In genomic region chr2:46268986-46269385, GRCh38 we compare ENCODE assay signal across 24 cellular contexts. TPM values are rescaled to one million over a fixed set of nuclear protein-coding genes. Genes with fewer than 3 reads are reported as not detected.
A peak's percentile ranks its signal among the peaks of the same experiment; 100 is the strongest.
DNase-seq lines count a peak whose midpoint lies in the region; ATAC-seq, FAIRE-seq and TF ChIP-seq lines count a peak whose summit lies in the region.
"Had no signal": no experiment of that assay in that cellular context is flagged by ENCODE, and none has a peak within 500 bp of the region (broad histone marks: within the 10 kb centered on the region; RNA-seq: fewer than 3 reads in every experiment).

No MANE protein-coding gene starts in this region.

- DNase-seq in AG20443 (ENCODE audit: low spot score) (peak; percentile 74), HS-27A (ENCODE audit: low read depth) (peak; percentile 12), K562 (ENCODE audit: extremely low read depth in 1 of 4, low spot score in 3 of 4) (no peak), mesenchymal stem cell (peak; percentile 88)
- DNase-seq in activated CD4-positive, alpha-beta T cell treated with anti-CD3 and anti-CD28 coated beads, Interleukin-2, amount 10 ng/mL, durations not matched to agents 24 days and 14 days: no peak
- DNase-seq: activated T-cell treated with anti-CD3 and anti-CD28 coated beads, Interleukin-2, amount 50 U/mL, for 48 hours; COR-L47; dorsolateral prefrontal cortex; naive thymus-derived CD8-positive, alpha-beta T cell; NCI-H187; NCI-H446 treated with DMSO at 0.1 percent for 48 hours; pancreas; stimulated activated CD4-positive, alpha-beta T cell treated with anti-CD3 and anti-CD28 coated beads, Interleukin-4, amount 100 ng/mL, for 24 hours; T-cell had no signal

- TF ChIP-seq POLR2A in K562 (conservative IDR thresholded peaks at IDR 0.05): no peak

- H2BK5ac ChIP-seq in mesenchymal stem cell (ENCODE audit: low read depth, low read length, poor library complexity, severe bottlenecking): no peak overlapping the region

- H3K18ac ChIP-seq in mesenchymal stem cell (ENCODE audit: low read depth in 1 of 2, low read length in 2 of 2): peak overlapping the region; percentile 17 to 37

- H3K4ac ChIP-seq in mesenchymal stem cell (ENCODE audit: low read depth in 1 of 2, low read length in 2 of 2): no peak overlapping the region

- H3K79me2 ChIP-seq in K562 (ENCODE audit: control insufficient read depth, insufficient read depth, low read length): no peaks in the 10 kb centered on the region

- no peak overlapping the region for H2AK5ac ChIP-seq in mesenchymal stem cell (ENCODE audit: low read length, severe bottlenecking)

- peaks cover 9 to 35% of the 10 kb centered on the region in 2 experiments; a peak in 4 of 5 replicates for H3K4me1 ChIP-seq in K562 (replicated peaks in 1 of 2; ENCODE audit: control insufficient read depth in 2 of 2, insufficient read depth in 2 of 2, low read length in 2 of 2)
- H3K4me1 ChIP-seq in mesenchymal stem cell (ENCODE audit: control insufficient read depth, insufficient read depth, low read depth, low read length): peaks cover 15% of the 10 kb centered on the region
- H3K4me1 ChIP-seq: breast epithelium, pancreas had no signal

- 46% methylated on average over 2 of the region's 3 CpGs for WGBS in K562 (ENCODE audit: insufficient coverage, low coverage, missing lambda C conversion rate)
- WGBS in mesenchymal stem cell: 81% methylated on average over 3 of the region's 3 CpGs

- no peak overlapping the region for H4K91ac ChIP-seq in mesenchymal stem cell (ENCODE audit: low read length)

- H3K4me3 ChIP-seq in K562 (no peak overlapping the region), mesenchymal stem cell (ENCODE audit: insufficient read depth in 1 of 2, low read depth in 1 of 2, low read length in 2 of 2) (no peak overlapping the region)
- H3K4me3 ChIP-seq: breast epithelium, dorsolateral prefrontal cortex, pancreas, suprapubic skin had no signal

- peak overlapping the region in 1 of 2 experiments; percentile 75 for H2BK12ac ChIP-seq in mesenchymal stem cell (ENCODE audit: low read length in 2 of 2)

- intact Hi-C loops in K562 (cut with micrococcal nuclease): no loop called here
- intact Hi-C loops in activated CD4-positive, alpha-beta T cell treated with anti-CD3 and anti-CD28 coated beads, Interleukin-2, amount 10 ng/mL, durations not matched to agents 24 days and 14 days (cut with micrococcal nuclease): loop anchor here (5.0 kb wide), 1 partner anchor 42 kb away; no protein-coding TSS in a partner anchor

- H4K20me1 ChIP-seq in K562 (replicated peaks; ENCODE audit: control insufficient read depth, insufficient read depth, low read length): no peaks in the 10 kb centered on the region

- no peak overlapping the region for H3K4me3 Mint-ChIP-seq in activated CD4-positive, alpha-beta T cell treated with anti-CD3 and anti-CD28 coated beads, Interleukin-2, amount 10 ng/mL, durations not matched to agents 24 days and 14 days
- H3K4me3 Mint-ChIP-seq: activated naive CD4-positive, alpha-beta T cell treated with anti-CD3 and anti-CD28 coated beads, Interleukin-2, amount 50 U/mL, for 24 hours; memory B cell; naive thymus-derived CD8-positive, alpha-beta T cell; T-cell had no signal

- H3K9me3 Mint-ChIP-seq in activated CD4-positive, alpha-beta T cell treated with anti-CD3 and anti-CD28 coated beads, Interleukin-2, amount 10 ng/mL, durations not matched to agents 24 days and 14 days: no peaks in the 10 kb centered on the region
- H3K9me3 Mint-ChIP-seq: activated naive CD4-positive, alpha-beta T cell treated with anti-CD3 and anti-CD28 coated beads, Interleukin-2, amount 50 U/mL, for 24 hours; memory B cell; naive thymus-derived CD8-positive, alpha-beta T cell; T-cell had no signal

- in situ Hi-C loops in K562 (cut with MboI): no loop called here

- H3K9me3 ChIP-seq in K562 (replicated peaks; ENCODE audit: control insufficient read depth, insufficient read depth, low read depth, low read length): no peaks in the 10 kb centered on the region
- H3K9me3 ChIP-seq in mesenchymal stem cell (ENCODE audit: control insufficient read depth, low read length): no peaks in the 10 kb centered on the region
- H3K9me3 ChIP-seq: breast epithelium, pancreas, suprapubic skin had no signal

- ATAC-seq in K562: no peak
- no peak for ATAC-seq in GM19035 (IDR thresholded peaks at IDR 0.05; ENCODE audit: unreplicated experiment)
- ATAC-seq in GM18907 (IDR thresholded peaks at IDR 0.05; ENCODE audit: unreplicated experiment): no peak
- no peak for ATAC-seq in HG03432 (IDR thresholded peaks at IDR 0.05; ENCODE audit: unreplicated experiment)
- ATAC-seq: HepG2; naive thymus-derived CD8-positive, alpha-beta T cell; T-cell had no signal

- H3K36me3 Mint-ChIP-seq in activated CD4-positive, alpha-beta T cell treated with anti-CD3 and anti-CD28 coated beads, Interleukin-2, amount 10 ng/mL, durations not matched to agents 24 days and 14 days (ENCODE audit: low read depth): no peaks in the 10 kb centered on the region
- H3K36me3 Mint-ChIP-seq: activated naive CD4-positive, alpha-beta T cell treated with anti-CD3 and anti-CD28 coated beads, Interleukin-2, amount 50 U/mL, for 24 hours; naive thymus-derived CD8-positive, alpha-beta T cell; T-cell had no signal

- H3K9ac ChIP-seq in K562 (ENCODE audit: insufficient read depth in 1 of 2, low read depth in 2 of 2, low read length in 2 of 2): no peak overlapping the region
- H3K9ac ChIP-seq in mesenchymal stem cell (ENCODE audit: low read length): no peak overlapping the region

- H2AFZ ChIP-seq in K562 (ENCODE audit: low read depth, low read length) (no peak overlapping the region), mesenchymal stem cell (ENCODE audit: low read depth, low read length) (no peak overlapping the region)

- H3K27me3 ChIP-seq in K562 (ENCODE audit: control insufficient read depth in 2 of 2, insufficient read depth in 2 of 2, low read length in 2 of 2) (no peaks in the 10 kb centered on the region), mesenchymal stem cell (ENCODE audit: control insufficient read depth in 1 of 2, insufficient read depth in 1 of 2, low read length in 2 of 2) (no peaks in the 10 kb centered on the region)
- H3K27me3 ChIP-seq: breast epithelium, dorsolateral prefrontal cortex, pancreas, suprapubic skin had no signal

- no TSS peak for BruUV-seq in K562 (replicated peaks; lab: Mats Ljungman, UMichigan)

- no peak overlapping the region for H2BK120ac ChIP-seq in mesenchymal stem cell (ENCODE audit: low read depth, low read length)

- no peak overlapping the region for H3K23ac ChIP-seq in mesenchymal stem cell (ENCODE audit: low read length in 2 of 2)

- no peak for TF ChIP-seq CTCF in K562 (IDR thresholded peaks at IDR 0.05 in 2 of 3, conservative IDR thresholded peaks at IDR 0.05 in 1 of 3; ENCODE audit: insufficient read depth in 2 of 3, low read depth in 1 of 3, low read length in 3 of 3)

- peaks cover 11% of the 10 kb centered on the region for H3K27me3 Mint-ChIP-seq in activated CD4-positive, alpha-beta T cell treated with anti-CD3 and anti-CD28 coated beads, Interleukin-2, amount 10 ng/mL, durations not matched to agents 24 days and 14 days
- H3K27me3 Mint-ChIP-seq: T-cell had no signal

- peaks cover 32% of the 10 kb centered on the region for H3K4me1 Mint-ChIP-seq in activated CD4-positive, alpha-beta T cell treated with anti-CD3 and anti-CD28 coated beads, Interleukin-2, amount 10 ng/mL, durations not matched to agents 24 days and 14 days
- H3K4me1 Mint-ChIP-seq: activated naive CD4-positive, alpha-beta T cell treated with anti-CD3 and anti-CD28 coated beads, Interleukin-2, amount 50 U/mL, for 24 hours had no signal

- FAIRE-seq in K562 (lab: Jason Lieb, UNC): peak; percentile 37
- FAIRE-seq: HepG2, keratinocyte, pancreas had no signal

- POLR2A ChIA-PET in K562 (lab: Yijun Ruan, JAX): interaction anchor here (0.6 to 3.1 kb wide), 5 partner anchors 10 to 162 kb away, joined by 3 to 9 read pairs (median 4); no protein-coding TSS in a partner anchor

- TF ChIP-seq RAD21 in K562 (CRISPR knock-in tag; conservative IDR thresholded peaks at IDR 0.05 in 1 of 2, IDR thresholded peaks at IDR 0.05 in 1 of 2): no peak

- no peak overlapping the region for H3K27ac Mint-ChIP-seq in activated CD4-positive, alpha-beta T cell treated with anti-CD3 and anti-CD28 coated beads, Interleukin-2, amount 10 ng/mL, durations not matched to agents 24 days and 14 days
- H3K27ac Mint-ChIP-seq: activated naive CD4-positive, alpha-beta T cell treated with anti-CD3 and anti-CD28 coated beads, Interleukin-2, amount 50 U/mL, for 24 hours; memory B cell; naive thymus-derived CD8-positive, alpha-beta T cell; T-cell had no signal

- H3K9me1 ChIP-seq in K562 (ENCODE audit: control insufficient read depth, insufficient read depth, low read length): no peaks in the 10 kb centered on the region

- H3K36me3 ChIP-seq in K562 (ENCODE audit: control insufficient read depth, insufficient read depth, low read length) (no peaks in the 10 kb centered on the region), mesenchymal stem cell (ENCODE audit: control insufficient read depth in 1 of 2, insufficient read depth in 2 of 2, low read depth in 1 of 2, low read length in 2 of 2) (no peaks in the 10 kb centered on the region)
- H3K36me3 ChIP-seq: breast epithelium, pancreas, suprapubic skin had no signal

- H2BK15ac ChIP-seq in mesenchymal stem cell (ENCODE audit: low read depth, poor library complexity, severe bottlenecking): no peak overlapping the region

- TF ChIP-seq EP300 in K562 (IDR thresholded peaks at IDR 0.05; ENCODE audit: low read length): no peak

- no peaks in the 10 kb centered on the region for H3K79me1 ChIP-seq in mesenchymal stem cell (replicated peaks; ENCODE audit: low read length, poor library complexity, severe bottlenecking)

- H3K4me2 ChIP-seq in K562 (ENCODE audit: insufficient read depth, low read length) (no peak overlapping the region), mesenchymal stem cell (ENCODE audit: low read length, poor library complexity, severe bottlenecking) (no peak overlapping the region)

- no peak overlapping the region for H4K8ac ChIP-seq in mesenchymal stem cell (ENCODE audit: low read length)

- CTCF ChIA-PET in K562 (lab: Yijun Ruan, JAX; ENCODE audit: low intra/inter-chr PET ratio): no interaction called here

- H3K27ac ChIP-seq in K562 (ENCODE audit: extremely low read depth, low read depth, low read length): no peak overlapping the region
- H3K27ac ChIP-seq in mesenchymal stem cell (ENCODE audit: low read length, poor library complexity, severe bottlenecking): no peak overlapping the region
- H3K27ac ChIP-seq: dorsolateral prefrontal cortex, epithelial cell of prostate, pancreas, suprapubic skin had no signal

- H3K14ac ChIP-seq in mesenchymal stem cell (ENCODE audit: low read length in 2 of 2): peak overlapping the region in 1 of 2 experiments; percentile 26

RNA-seq across cellular contexts. Expression of gene EPAS1, which starts 28.2 kb away (rescaled TPM):
- 16.7 and 39.1 TPM in 2 replicates for total RNA-seq in K562 (2011; cell fraction: chromatin; rRNA removed; ENCODE audit: low replicate concordance)
- total RNA-seq in K562 (2011; cell fraction: nucleolus; rRNA removed): 11.2 and 15.0 TPM in 2 replicates
- 13.9 and 14.0 TPM in 2 replicates for total RNA-seq in K562 (2011; cell fraction: nucleoplasm; rRNA removed)
- total RNA-seq in K562 (2014; rRNA removed): 1.8 and 4.3 TPM in 2 replicates
- total RNA-seq in K562 (2014; rRNA removed; fragmentation: Illumina TruSeq; extraction: Trizol): 2.6 and 4.1 TPM in 2 replicates
- total RNA-seq in K562 (2015; rRNA removed; fragmentation: Illumina TruSeq; extraction: Trizol): 5.3 and 5.6 TPM in 2 replicates
- 9.9 and 11.2 TPM in 2 replicates for total RNA-seq in K562 (2021)
- polyA plus RNA-seq in K562 (2011; rRNA removed): 4.1 and 14.1 TPM in 2 replicates
- 3.4 and 4.8 TPM in 2 replicates for polyA plus RNA-seq in K562 (2011; cell fraction: cytosol; rRNA removed)
- polyA plus RNA-seq in K562 (2011; cell fraction: nucleus; rRNA removed): 15.8 and 17.6 TPM in 2 replicates
- 13.3 and 35.0 TPM in 2 replicates for polyA plus RNA-seq in K562 (2012)
- polyA plus RNA-seq in K562 (2014; fragmentation: Illumina TruSeq; extraction: Trizol): 4.6 and 6.2 TPM in 2 replicates
- under 1 TPM; 0.25 to 0.56 TPM for polyA plus RNA-seq in K562 (2014; fragmentation: Nextera tagmentation; extraction: Ambion mirVana)
- 2.9 and 3.6 TPM in 2 replicates for polyA plus RNA-seq in K562 (2014; rRNA removed)
- polyA minus RNA-seq in K562 (2011; rRNA and poly(A)+ RNA removed): 6.0 and 12.7 TPM in 2 replicates
- polyA minus RNA-seq in K562 (2011; cell fraction: cytosol; rRNA and poly(A)+ RNA removed): 6.8 and 16.1 TPM in 2 replicates
- polyA minus RNA-seq in K562 (2011; cell fraction: nucleus; rRNA and poly(A)+ RNA removed): 14.5 and 17.2 TPM in 2 replicates
- 237 TPM for polyA plus RNA-seq in mesenchymal stem cell (2013, experiment 1 of 2)
- 244 TPM for polyA plus RNA-seq in mesenchymal stem cell (2013, experiment 2 of 2)
- 16.2 and 19.4 TPM in 2 replicates for total RNA-seq in activated CD4-positive, alpha-beta T cell treated with anti-CD3 and anti-CD28 coated beads, Interleukin-2, amount 10 ng/mL, durations not matched to agents 24 days and 14 days

Comparison
In these comparisons a context has a peak if more than half of its experiments do, and no peak if none do; other contexts are left out.
1. DNase-seq: peak in AG20443 (single experiment), HS-27A (single experiment) and mesenchymal stem cell (single experiment); none in K562 (0 of 4) and activated CD4-positive, alpha-beta T cell treated with anti-CD3 and anti-CD28 coated beads, Interleukin-2, amount 10 ng/mL, durations not matched to agents 24 days and 14 days (single experiment).